Comparison of ENCODE assay signal across 20 cellular contexts in the genomic region with DNA sequence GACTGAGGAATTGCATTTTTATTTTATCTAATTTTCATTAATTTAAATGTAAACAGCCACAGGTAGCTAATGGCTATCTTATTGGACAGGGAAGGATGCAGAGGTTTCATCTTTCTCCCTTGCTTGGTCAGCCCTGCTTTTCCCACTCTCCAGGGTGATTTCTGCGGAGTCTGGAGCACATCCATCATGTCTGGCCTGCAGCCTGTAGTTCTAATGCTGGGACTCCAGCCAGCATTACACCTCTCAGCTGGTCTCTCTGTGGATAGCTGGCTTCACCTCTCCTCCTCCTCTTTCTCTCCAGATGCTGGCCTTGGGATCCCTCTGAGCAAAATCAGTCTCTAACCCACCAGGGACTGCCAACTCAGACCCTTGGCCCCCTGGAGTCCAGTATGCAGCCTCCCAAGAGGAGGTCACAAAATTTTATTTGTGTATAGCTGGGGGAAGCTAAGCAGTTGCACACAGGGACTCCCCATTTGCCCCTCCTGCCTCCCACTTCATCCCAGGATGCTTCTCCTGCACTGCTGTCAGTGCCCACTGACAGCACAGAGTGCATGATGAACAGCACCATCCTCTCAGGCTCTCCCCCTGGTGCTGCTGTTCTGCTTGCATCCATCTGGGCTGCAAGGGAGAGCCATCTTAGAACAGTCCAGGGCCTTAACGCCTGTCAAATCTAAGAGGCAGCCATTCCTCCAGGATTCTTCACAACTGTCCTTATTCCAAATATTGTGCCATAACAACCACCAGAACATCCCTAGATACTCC. TPM values are rescaled to one million over a fixed set of nuclear protein-coding genes. Genes with fewer than 3 reads are reported as not detected.
A peak's percentile ranks its signal among the peaks of the same experiment; 100 is the strongest.
DNase-seq lines count a peak whose midpoint lies in the region; ATAC-seq, FAIRE-seq and TF ChIP-seq lines count a peak whose summit lies in the region.
"Had no signal": no experiment of that assay in that cellular context is flagged by ENCODE, and none has a peak within 500 bp of the region (broad histone marks: within the 10 kb centered on the region; RNA-seq: fewer than 3 reads in every experiment).

No MANE protein-coding gene starts in this region.

- no peak overlapping the region for H3K4me3 Mint-ChIP-seq in astrocyte (ENCODE audit: unreplicated experiment)
- H3K4me3 Mint-ChIP-seq: activated CD4-positive, alpha-beta T cell treated with anti-CD3 and anti-CD28 coated beads, Interleukin-2, amount 10 ng/mL, durations not matched to agents 24 days and 14 days; activated naive CD8-positive, alpha-beta T cell treated with anti-CD3 and anti-CD28 coated beads, Interleukin-2, amount 10 ng/mL, durations not matched to agents 7 days and 5 days; mesothelial cell of epicardium; stimulated activated memory B cell treated with anti-CD40 and anti-IgM and Interleukin-4, amounts not matched to agents 10 μg/mL and 1 μg/mL and 100 μg/mL, for 72 hours had no signal

- intact Hi-C loops in Right ventricle myocardium superior (cut with DNase I) = no loop called here
- intact Hi-C loops in right cardiac atrium (cut with DNase I) = no loop called here
- intact Hi-C loops in aorta (cut with DNase I) = no loop called here

- no peaks in the 10 kb centered on the region for H3K36me3 Mint-ChIP-seq in astrocyte (ENCODE audit: low read depth, unreplicated experiment)
- H3K36me3 Mint-ChIP-seq: activated naive CD8-positive, alpha-beta T cell treated with anti-CD3 and anti-CD28 coated beads, Interleukin-2, amount 10 ng/mL, durations not matched to agents 7 days and 5 days; mesothelial cell of epicardium; stimulated activated memory B cell treated with anti-CD40 and anti-IgM and Interleukin-4, amounts not matched to agents 10 μg/mL and 1 μg/mL and 100 μg/mL, for 72 hours had no signal

- H3K27me3 ChIP-seq in right atrium auricular region = no peaks in the 10 kb centered on the region
- H3K27me3 ChIP-seq in astrocyte (ENCODE audit: insufficient read depth, low read length) = no peaks in the 10 kb centered on the region
- H3K27me3 ChIP-seq in right cardiac atrium (ENCODE audit: control insufficient read depth, insufficient read depth) = no peaks in the 10 kb centered on the region
- no peaks in the 10 kb centered on the region for H3K27me3 ChIP-seq in aorta (ENCODE audit: control insufficient read depth in 1 of 2, insufficient read depth in 2 of 2, low read length in 1 of 2)

- no peak overlapping the region for H2AFZ ChIP-seq in astrocyte (ENCODE audit: low read depth, low read length)

- WGBS in right cardiac atrium = 50% methylated on average over 2 of the region's 2 CpGs
- WGBS in aorta, 2 donors = 37 to 41% methylated on average over 2 of the region's 2 CpGs

- H3K4me1 ChIP-seq in right atrium auricular region (peaks cover 0 to 6% of the 10 kb centered on the region in 2 donors), astrocyte (ENCODE audit: insufficient read depth, low read length) (no peaks in the 10 kb centered on the region), right cardiac atrium (ENCODE audit: control insufficient read depth, insufficient read depth, low read length) (no peaks in the 10 kb centered on the region), aorta (ENCODE audit: control insufficient read depth in 1 of 2, insufficient read depth in 2 of 2, low read length in 2 of 2) (no peaks in the 10 kb centered on the region)

- H4K20me1 ChIP-seq in astrocyte (ENCODE audit: insufficient read depth, low read length) = no peaks in the 10 kb centered on the region

- peak; percentile 92 for ATAC-seq in Right ventricle myocardium superior (ENCODE audit: poor library complexity)
- peak; percentile 60 to 79 for ATAC-seq in right cardiac atrium
- ATAC-seq in aorta (ENCODE audit: low FRiP score) = no peak
- ATAC-seq in GM18870 (IDR thresholded peaks at IDR 0.05; ENCODE audit: unreplicated experiment) = no peak
- ATAC-seq: HCT116; stimulated activated memory B cell treated with anti-CD40 and anti-IgM and Interleukin-4, amounts not matched to agents 10 μg/mL and 1 μg/mL and 100 μg/mL, for 72 hours had no signal

- no peaks in the 10 kb centered on the region for H3K9me3 ChIP-seq in right atrium auricular region
- no peaks in the 10 kb centered on the region for H3K9me3 ChIP-seq in astrocyte (ENCODE audit: insufficient read depth, low read depth, low read length)
- H3K9me3 ChIP-seq in right cardiac atrium (ENCODE audit: control insufficient read depth, low read length) = no peaks in the 10 kb centered on the region
- H3K9me3 ChIP-seq in aorta (ENCODE audit: control insufficient read depth, low read length) = no peaks in the 10 kb centered on the region

- H3K9me3 Mint-ChIP-seq in astrocyte (ENCODE audit: unreplicated experiment) = no peaks in the 10 kb centered on the region
- H3K9me3 Mint-ChIP-seq: activated CD4-positive, alpha-beta T cell treated with anti-CD3 and anti-CD28 coated beads, Interleukin-2, amount 10 ng/mL, durations not matched to agents 24 days and 14 days; activated naive CD8-positive, alpha-beta T cell treated with anti-CD3 and anti-CD28 coated beads, Interleukin-2, amount 10 ng/mL, durations not matched to agents 7 days and 5 days; mesothelial cell of epicardium; stimulated activated memory B cell treated with anti-CD40 and anti-IgM and Interleukin-4, amounts not matched to agents 10 μg/mL and 1 μg/mL and 100 μg/mL, for 72 hours had no signal

- peak; percentile 60 for DNase-seq in Right ventricle myocardium superior
- DNase-seq in right atrium auricular region (ENCODE audit: low spot score) = no peak
- peak; percentile 61 for DNase-seq in astrocyte (ENCODE audit: low read depth)
- DNase-seq in right cardiac atrium = peak in 2 of 3 donors; percentile 63 to 66
- DNase-seq in aorta = peak; percentile 13 to 21
- no peak for DNase-seq in glomerular visceral epithelial cell (ENCODE audit: extremely low spot score)
- no peak for DNase-seq in DMS79 (lab: John Stamatoyannopoulos, UW)
- DNase-seq: activated CD4-positive, alpha-beta T cell treated with anti-CD3 and anti-CD28 coated beads, Interleukin-2, amount 10 ng/mL, durations not matched to agents 24 days and 14 days; activated naive CD8-positive, alpha-beta T cell treated with anti-CD3 and anti-CD28 coated beads, Interleukin-2, amount 10 ng/mL, durations not matched to agents 7 days and 5 days; GDM1; glutamatergic neuron; NCI-H2171 treated with DMSO at 0.1 percent for 48 hours had no signal

- no peaks in the 10 kb centered on the region for H3K79me2 ChIP-seq in astrocyte (ENCODE audit: insufficient read depth, low read length)

- no peak overlapping the region for H3K9ac ChIP-seq in astrocyte (ENCODE audit: low read length)

- peaks cover 5% of the 10 kb centered on the region for H3K4me1 Mint-ChIP-seq in astrocyte (ENCODE audit: low read depth, unreplicated experiment)
- H3K4me1 Mint-ChIP-seq: activated CD4-positive, alpha-beta T cell treated with anti-CD3 and anti-CD28 coated beads, Interleukin-2, amount 10 ng/mL, durations not matched to agents 24 days and 14 days; activated naive CD8-positive, alpha-beta T cell treated with anti-CD3 and anti-CD28 coated beads, Interleukin-2, amount 10 ng/mL, durations not matched to agents 7 days and 5 days; mesothelial cell of epicardium; stimulated activated memory B cell treated with anti-CD40 and anti-IgM and Interleukin-4, amounts not matched to agents 10 μg/mL and 1 μg/mL and 100 μg/mL, for 72 hours had no signal

- H3K27ac ChIP-seq in right atrium auricular region = no peak overlapping the region
- no peak overlapping the region for H3K27ac ChIP-seq in astrocyte (ENCODE audit: low read depth, low read length)
- no peak overlapping the region for H3K27ac ChIP-seq in right cardiac atrium (ENCODE audit: low read length)
- H3K27ac ChIP-seq in aorta (ENCODE audit: low read depth in 1 of 2, low read length in 2 of 2) = no peak overlapping the region

- no peak overlapping the region for H3K4me3 ChIP-seq in right atrium auricular region
- no peak overlapping the region for H3K4me3 ChIP-seq in astrocyte (ENCODE audit: insufficient read depth, low read depth, low read length)
- H3K4me3 ChIP-seq in right cardiac atrium (ENCODE audit: low read length) = no peak overlapping the region
- H3K4me3 ChIP-seq in aorta (ENCODE audit: low read length in 2 of 2) = no peak overlapping the region
- H3K4me3 ChIP-seq: smooth muscle cell had no signal

- H3K36me3 ChIP-seq in right atrium auricular region (no peaks in the 10 kb centered on the region), astrocyte (ENCODE audit: insufficient read depth, low read length) (no peaks in the 10 kb centered on the region), aorta (ENCODE audit: control insufficient read depth in 1 of 2, insufficient read depth in 2 of 2, low read length in 1 of 2) (no peaks in the 10 kb centered on the region)

- H3K4me2 ChIP-seq in astrocyte (ENCODE audit: low read length) = no peak overlapping the region
- H3K4me2 ChIP-seq: smooth muscle cell had no signal

- FAIRE-seq in astrocyte (lab: Jason Lieb, UNC) = no peak
- FAIRE-seq: endothelial cell of umbilical vein had no signal

- H3K27ac Mint-ChIP-seq in astrocyte (ENCODE audit: unreplicated experiment) = no peak overlapping the region
- H3K27ac Mint-ChIP-seq: activated CD4-positive, alpha-beta T cell treated with anti-CD3 and anti-CD28 coated beads, Interleukin-2, amount 10 ng/mL, durations not matched to agents 24 days and 14 days; activated naive CD8-positive, alpha-beta T cell treated with anti-CD3 and anti-CD28 coated beads, Interleukin-2, amount 10 ng/mL, durations not matched to agents 7 days and 5 days; mesothelial cell of epicardium; stimulated activated memory B cell treated with anti-CD40 and anti-IgM and Interleukin-4, amounts not matched to agents 10 μg/mL and 1 μg/mL and 100 μg/mL, for 72 hours had no signal

- peaks cover 3% of the 10 kb centered on the region for H3K27me3 Mint-ChIP-seq in astrocyte (ENCODE audit: low read depth, unreplicated experiment)
- H3K27me3 Mint-ChIP-seq: activated naive CD8-positive, alpha-beta T cell treated with anti-CD3 and anti-CD28 coated beads, Interleukin-2, amount 10 ng/mL, durations not matched to agents 7 days and 5 days had no signal

- TF ChIP-seq CTCF in right atrium auricular region (IDR thresholded peaks at IDR 0.05) (no peak), astrocyte (IDR thresholded peaks at IDR 0.05; ENCODE audit: insufficient read depth, low read depth, low read length) (no peak)

RNA-seq across cellular contexts. Expression of gene BFSP2, which starts 1.7 kb away (rescaled TPM):
- total RNA-seq in Right ventricle myocardium superior (not detected), right atrium auricular region (not detected), astrocyte (not detected in 2 replicates), right cardiac atrium (not detected), aorta (not detected)
- polyA plus RNA-seq in right cardiac atrium (not detected), aorta (not detected)
- total RNA-seq: activated CD4-positive, alpha-beta T cell treated with anti-CD3 and anti-CD28 coated beads, Interleukin-2, amount 10 ng/mL, durations not matched to agents 24 days and 14 days; activated naive CD8-positive, alpha-beta T cell treated with anti-CD3 and anti-CD28 coated beads, Interleukin-2, amount 10 ng/mL, durations not matched to agents 7 days and 5 days; endothelial cell of umbilical vein; mesothelial cell of epicardium; SK-MEL-5; smooth muscle cell; urinary bladder had no signal
- polyA plus RNA-seq: endothelial cell of umbilical vein, smooth muscle cell, urinary bladder had no signal

Comparison
In these comparisons a context has a peak if more than half of its experiments do, and no peak if none do; other contexts are left out.
1. DNase-seq: peak in Right ventricle myocardium superior (single experiment), astrocyte (single experiment), right cardiac atrium (2 of 3) and aorta (2 of 2); none in right atrium auricular region (single experiment), glomerular visceral epithelial cell (single experiment) and DMS79 (single experiment).
2. ATAC-seq: peak in Right ventricle myocardium superior (single experiment) and right cardiac atrium (2 of 2); none in aorta (single experiment) and GM18870 (single experiment).